ENCODE assay signal across 9 cellular contexts in genomic region chr3:45553469-45553974, GRCh38. TPM values are rescaled to one million over a fixed set of nuclear protein-coding genes. Genes with fewer than 3 reads are reported as not detected.
A peak's percentile ranks its signal among the peaks of the same experiment; 100 is the strongest.
DNase-seq lines count a peak whose midpoint lies in the region; ATAC-seq and TF ChIP-seq lines count a peak whose summit lies in the region.
"Had no signal": no experiment of that assay in that cellular context is flagged by ENCODE, and none has a peak within 500 bp of the region (broad histone marks: within the 10 kb centered on the region; RNA-seq: fewer than 3 reads in every experiment).

No MANE protein-coding gene starts in this region.

- no peak overlapping the region for H3K4me3 ChIP-seq in AG10803 (ENCODE audit: low read length)
- H3K4me3 ChIP-seq in PC-3 (ENCODE audit: low read length), result no peak overlapping the region
- no peak overlapping the region for H3K4me3 ChIP-seq in fibroblast of pulmonary artery (replicated peaks; ENCODE audit: low read depth, low read length)

- H3K27me3 ChIP-seq in PC-3 (ENCODE audit: low read length), result no peaks in the 10 kb centered on the region

- H3K9me2 ChIP-seq in PC-3 (replicated peaks; ENCODE audit: low read length), result no peaks in the 10 kb centered on the region

- H3K36me3 ChIP-seq in PC-3 (ENCODE audit: low read depth, low read length), result no peaks in the 10 kb centered on the region

- no peaks in the 10 kb centered on the region for H3K9me3 ChIP-seq in PC-3 (ENCODE audit: low read length)

- POLR2A ChIA-PET in PC-3 (lab: Charles Lee; ENCODE audit: unreplicated experiment), result interaction anchor here (0.6 kb wide), 1 partner anchor 136 kb away, joined by 3 read pairs; the partner anchor contains the start of gene SACM1L
- POLR2A ChIA-PET in activated CD4-positive, alpha-beta memory T cell treated with anti-CD3 and anti-CD28 coated beads for 36 hours (lab: Charles Lee), result no interaction called here

- BruUV-seq in PC-3 (replicated peaks; lab: Mats Ljungman, UMichigan), result no TSS peak

- no peaks in the 10 kb centered on the region for H3K36me3 Mint-ChIP-seq in activated CD4-positive, alpha-beta memory T cell treated with anti-CD3 and anti-CD28 coated beads for 36 hours

- H3K27ac ChIP-seq in PC-3 (ENCODE audit: low read length), result peak overlapping the region; percentile 4
- H3K27ac ChIP-seq: parathyroid adenoma had no signal

- peak overlapping the region; percentile 21 for H3K4me2 ChIP-seq in PC-3 (ENCODE audit: low read length)

- no peaks in the 10 kb centered on the region for H3K4me1 Mint-ChIP-seq in activated CD4-positive, alpha-beta memory T cell treated with anti-CD3 and anti-CD28 coated beads for 36 hours (ENCODE audit: low read depth)

- H3K4me3 Mint-ChIP-seq in activated CD4-positive, alpha-beta memory T cell treated with anti-CD3 and anti-CD28 coated beads for 36 hours, result no peak overlapping the region

- H3K27ac Mint-ChIP-seq in activated CD4-positive, alpha-beta memory T cell treated with anti-CD3 and anti-CD28 coated beads for 36 hours, result no peak overlapping the region

- H3K9ac ChIP-seq in PC-3 (ENCODE audit: low read length), result no peak overlapping the region
- H3K9ac ChIP-seq: parathyroid adenoma had no signal

- DNase-seq in AG10803 (ENCODE audit: low read depth), result peak; percentile 58
- DNase-seq in PC-3, result peak; percentile 64
- peak; percentile 75 for DNase-seq in fibroblast of pulmonary artery (ENCODE audit: low read depth)
- peak; percentile 34 for DNase-seq in renal cortical epithelial cell (ENCODE audit: low read depth)
- DNase-seq in activated CD4-positive, alpha-beta memory T cell treated with anti-CD3 and anti-CD28 coated beads for 36 hours, result no peak
- DNase-seq in activated effector memory CD4-positive, alpha-beta T cell treated with anti-CD3 and anti-CD28 coated beads, Interleukin-2, amount 50 U/mL, for 16 hours, result no peak

- peaks cover 58% of the 10 kb centered on the region for H3K4me1 ChIP-seq in PC-3 (ENCODE audit: insufficient read depth, low read length)

- H3K79me2 ChIP-seq in PC-3 (ENCODE audit: low read length), result no peaks in the 10 kb centered on the region
- H3K79me2 ChIP-seq: parathyroid adenoma had no signal

- H2AFZ ChIP-seq in PC-3 (ENCODE audit: low read length), result no peak overlapping the region
- H2AFZ ChIP-seq: parathyroid adenoma had no signal

- intact Hi-C loops in PC-3 (cut with micrococcal nuclease), result no loop called here
- intact Hi-C loops in activated CD4-positive, alpha-beta memory T cell treated with anti-CD3 and anti-CD28 coated beads for 36 hours (cut with micrococcal nuclease), result no loop called here

- H3K9me3 Mint-ChIP-seq in activated CD4-positive, alpha-beta memory T cell treated with anti-CD3 and anti-CD28 coated beads for 36 hours, result no peaks in the 10 kb centered on the region

- H3K27me3 Mint-ChIP-seq in activated CD4-positive, alpha-beta memory T cell treated with anti-CD3 and anti-CD28 coated beads for 36 hours, result no peaks in the 10 kb centered on the region

- ATAC-seq in GM21619 (IDR thresholded peaks at IDR 0.05; ENCODE audit: unreplicated experiment) (peak; percentile 41), PC-3 (peak; percentile 33), GM21529 (IDR thresholded peaks at IDR 0.05; ENCODE audit: unreplicated experiment) (no peak)

- H4K20me1 ChIP-seq in PC-3 (ENCODE audit: low read length), result no peaks in the 10 kb centered on the region

- CTCF ChIA-PET in PC-3 (lab: Charles Lee), result interaction anchor here (1.0 kb wide), 1 partner anchor 106 kb away, joined by 8 read pairs; no protein-coding TSS in a partner anchor
- CTCF ChIA-PET in activated CD4-positive, alpha-beta memory T cell treated with anti-CD3 and anti-CD28 coated beads for 36 hours (lab: Charles Lee), result no interaction called here

- H3F3A ChIP-seq in PC-3 (ENCODE audit: low read length, unreplicated experiment), result no peaks in the 10 kb centered on the region

- no peak for TF ChIP-seq CTCF in AG10803 (conservative IDR thresholded peaks at IDR 0.05; ENCODE audit: low read length)
- TF ChIP-seq CTCF in PC-3 (conservative IDR thresholded peaks at IDR 0.05; ENCODE audit: low read depth, low read length), result no peak
- TF ChIP-seq CTCF in fibroblast of pulmonary artery (IDR thresholded peaks at IDR 0.05; ENCODE audit: low read length, missing control alignments), result no peak

RNA-seq across cellular contexts. Expression of gene LIMD1, which starts 41.0 kb away (rescaled TPM):
- 37.1 and 42.7 TPM in 2 replicates for total RNA-seq in PC-3 (2014; rRNA removed)
- total RNA-seq in renal cortical epithelial cell, result 7.6 and 22.5 TPM in 2 replicates
- 10 to 100 TPM; 20.4 to 20.7 TPM for total RNA-seq in activated CD4-positive, alpha-beta memory T cell treated with anti-CD3 and anti-CD28 coated beads for 36 hours

Comparison
In these comparisons a context has a peak if more than half of its experiments do, and no peak if none do; other contexts are left out.
1. DNase-seq: peak in AG10803 (single experiment), PC-3 (single experiment), fibroblast of pulmonary artery (single experiment) and renal cortical epithelial cell (single experiment); none in activated CD4-positive, alpha-beta memory T cell treated with anti-CD3 and anti-CD28 coated beads for 36 hours (single experiment) and activated effector memory CD4-positive, alpha-beta T cell treated with anti-CD3 and anti-CD28 coated beads, Interleukin-2, amount 50 U/mL, for 16 hours (single experiment).